Comparison of ENCODE assay signal across 13 cellular contexts in the genomic region with DNA sequence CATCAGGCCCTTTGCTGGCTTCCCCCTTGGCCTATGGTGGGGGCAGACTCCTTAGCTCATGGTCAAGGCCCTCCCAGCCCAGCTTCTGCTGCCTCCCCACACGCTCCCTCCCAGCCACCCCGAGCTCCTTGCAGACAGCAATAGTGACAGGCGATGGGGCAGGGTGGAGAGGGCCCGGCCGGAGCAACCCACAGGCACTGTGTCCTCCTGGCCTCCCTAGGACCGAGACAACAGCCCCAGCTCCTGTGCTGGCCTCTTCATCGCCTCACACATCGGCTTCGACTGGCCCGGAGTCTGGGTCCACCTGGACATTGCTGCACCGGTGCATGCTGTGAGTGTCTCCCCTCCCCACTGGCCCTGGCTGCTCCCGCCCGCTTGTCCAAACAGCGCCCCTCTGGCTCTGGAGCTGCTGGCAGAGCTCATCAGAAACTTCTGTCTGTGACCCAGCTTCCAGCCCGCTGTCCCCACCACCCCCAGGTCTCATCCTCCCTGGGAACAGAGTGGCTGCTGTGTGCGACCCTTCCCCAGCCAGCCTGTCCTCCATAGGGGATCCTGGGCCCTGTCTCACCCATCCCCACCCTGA. TPM values are rescaled to one million over a fixed set of nuclear protein-coding genes. Genes with fewer than 3 reads are reported as not detected.
DNase-seq lines count a peak whose midpoint lies in the region; ATAC-seq, FAIRE-seq and TF ChIP-seq lines count a peak whose summit lies in the region.
"Had no signal": no experiment of that assay in that cellular context is flagged by ENCODE, and none has a peak within 500 bp of the region (broad histone marks: within the 10 kb centered on the region; RNA-seq: fewer than 3 reads in every experiment).

No MANE protein-coding gene starts in this region.

- no peak overlapping the region; the same call in 1 of the 2 replicates for H3K18ac ChIP-seq in H1 (ENCODE audit: extremely low read depth, low read length)

- no peak overlapping the region for H3K4me2 ChIP-seq in H1 (ENCODE audit: insufficient read depth in 1 of 2, low read depth in 2 of 2, low read length in 2 of 2)
- H3K4me2 ChIP-seq: KMS-11 had no signal

- DNase-seq in T-helper 2 cell treated with Interferon-gamma antibody and Interleukin-4, amounts not matched to agents 5 μg/mL and 100 μg/mL, for 36 hours (ENCODE audit: low spot score): peak; percentile 0
- DNase-seq in T-helper 2 cell (no peak), H1 (ENCODE audit: low read depth in 1 of 2, low spot score in 2 of 2) (peak in 1 of 2 experiments; percentile 42), ovary (peak in 3 of 5 donors; percentile 12 to 23 (median 15)), SW 1271 (lab: John Stamatoyannopoulos, UW) (no peak), NCI-H510A treated with DMSO at 0.1 percent for 48 hours (lab: John Stamatoyannopoulos, UW) (no peak)
- DNase-seq: 8988T, NCI-H187 treated with DMSO at 0.1 percent for 48 hours had no signal

- intact Hi-C loops in ovary (cut with DNase I): no loop called here

- no peak overlapping the region for H2BK20ac ChIP-seq in H1 (ENCODE audit: low read length)

- TF ChIP-seq EP300 in H1 (IDR thresholded peaks at IDR 0.05; ENCODE audit: borderline replicate concordance in 1 of 2, low read depth in 2 of 2, low read length in 2 of 2) (no peak), ovary (IDR thresholded peaks at IDR 0.05) (no peak)

- no peaks in the 10 kb centered on the region for H4K20me1 ChIP-seq in H1 (replicated peaks in 1 of 2; ENCODE audit: control insufficient read depth in 1 of 2, insufficient read depth in 2 of 2, low read length in 2 of 2)

- no peaks in the 10 kb centered on the region for H3K23me2 ChIP-seq in H1 (ENCODE audit: low read depth, low read length)

- no peak overlapping the region for H3K56ac ChIP-seq in H1 (replicated peaks; ENCODE audit: insufficient read length, low read depth, low read length)

- no peak overlapping the region for H2BK5ac ChIP-seq in H1 (ENCODE audit: low read depth, low read length)

- no peak overlapping the region for H3K27ac Mint-ChIP-seq in T-helper 2 cell treated with Interferon-gamma antibody and Interleukin-4, amounts not matched to agents 5 μg/mL and 100 μg/mL, for 36 hours
- H3K27ac Mint-ChIP-seq: nephron had no signal

- CTCF ChIA-PET in HEK293 (lab: Yijun Ruan, JAX): no interaction called here
- CTCF ChIA-PET in H1 (lab: Charles Lee; ENCODE audit: partially characterized antibody): interaction anchor here (0.6 to 4.3 kb wide), 5 partner anchors 45 to 231 kb away, joined by 3 to 16 read pairs (median 3); a partner anchor contains a TSS

- FAIRE-seq in H1 (lab: Jason Lieb, UNC): no peak
- FAIRE-seq: islet of Langerhans had no signal

- no peak overlapping the region for H2BK120ac ChIP-seq in H1 (replicated peaks; ENCODE audit: low read depth, low read length)

- H3K14ac ChIP-seq in H1 (ENCODE audit: insufficient read length): no peak overlapping the region

- no peak overlapping the region for H2AFZ ChIP-seq in H1 (ENCODE audit: low read length)

- H3K4me1 ChIP-seq in HEK293 (ENCODE audit: control insufficient read depth, insufficient read depth, low read length): no peaks in the 10 kb centered on the region
- no peaks in the 10 kb centered on the region; a peak in 2 of 7 replicates for H3K4me1 ChIP-seq in H1 (replicated peaks in 1 of 4; ENCODE audit: control insufficient read depth in 3 of 4, insufficient read depth in 4 of 4, low read length in 3 of 4)
- no peaks in the 10 kb centered on the region for H3K4me1 ChIP-seq in ovary (ENCODE audit: insufficient read depth)

- H3K4me3 Mint-ChIP-seq in T-helper 2 cell treated with Interferon-gamma antibody and Interleukin-4, amounts not matched to agents 5 μg/mL and 100 μg/mL, for 36 hours: no peak overlapping the region
- H3K4me3 Mint-ChIP-seq: nephron had no signal

- TF ChIP-seq CTCF in HEK293 (tag by site-specific recombination; IDR thresholded peaks at IDR 0.05) (no peak), H1 (IDR thresholded peaks at IDR 0.05; ENCODE audit: control extremely low read depth in 1 of 3, insufficient read depth in 1 of 3, low read depth in 1 of 3, low read length in 3 of 3) (no peak), ovary (IDR thresholded peaks at IDR 0.05) (no peak)

- H3K79me1 ChIP-seq in H1 (ENCODE audit: low read depth, low read length): no peaks in the 10 kb centered on the region

- no peak overlapping the region for H3K23ac ChIP-seq in H1 (ENCODE audit: insufficient read length)

- no peaks in the 10 kb centered on the region for H3K36me3 Mint-ChIP-seq in T-helper 2 cell treated with Interferon-gamma antibody and Interleukin-4, amounts not matched to agents 5 μg/mL and 100 μg/mL, for 36 hours (ENCODE audit: low read depth)

- H3K9me3 Mint-ChIP-seq in T-helper 2 cell treated with Interferon-gamma antibody and Interleukin-4, amounts not matched to agents 5 μg/mL and 100 μg/mL, for 36 hours: no peaks in the 10 kb centered on the region
- H3K9me3 Mint-ChIP-seq: nephron had no signal

- H3K4me1 Mint-ChIP-seq in T-helper 2 cell treated with Interferon-gamma antibody and Interleukin-4, amounts not matched to agents 5 μg/mL and 100 μg/mL, for 36 hours (ENCODE audit: low read depth): no peaks in the 10 kb centered on the region
- H3K4me1 Mint-ChIP-seq: nephron had no signal

- ATAC-seq in GM21737 (IDR thresholded peaks at IDR 0.05; ENCODE audit: unreplicated experiment): no peak

- no peak overlapping the region for H2BK15ac ChIP-seq in H1 (ENCODE audit: low read length)

- H3K27ac ChIP-seq in HEK293 (ENCODE audit: extremely low read depth, low read depth, low read length): no peak overlapping the region
- no peak overlapping the region for H3K27ac ChIP-seq in H1 (ENCODE audit: low read depth, low read length)
- no peak overlapping the region for H3K27ac ChIP-seq in ovary
- H3K27ac ChIP-seq: KMS-11 had no signal

- H3K27me3 ChIP-seq in H1 (replicated peaks in 1 of 4; ENCODE audit: control insufficient read depth in 3 of 4, extremely low read depth in 1 of 4, insufficient read depth in 3 of 4, low read length in 3 of 4) (no peaks in the 10 kb centered on the region), ovary (no peaks in the 10 kb centered on the region)

- no peak overlapping the region for H3K4me3 ChIP-seq in HEK293 (ENCODE audit: low read depth, low read length)
- no peak overlapping the region for H3K4me3 ChIP-seq in H1 (ENCODE audit: extremely low read depth in 1 of 4, insufficient read depth in 2 of 4, low read depth in 3 of 4, low read length in 4 of 4)
- no peak overlapping the region for H3K4me3 ChIP-seq in ovary

- H4K5ac ChIP-seq in H1 (ENCODE audit: insufficient read length, low read depth, low read length): no peak overlapping the region

- H4K91ac ChIP-seq in H1 (replicated peaks; ENCODE audit: insufficient read length, low read length): no peak overlapping the region

- H3K79me2 ChIP-seq in H1 (ENCODE audit: control insufficient read depth in 1 of 2, insufficient read depth in 2 of 2, low read length in 2 of 2): no peaks in the 10 kb centered on the region

- peak overlapping the region; percentile 68 for H4K8ac ChIP-seq in H1 (ENCODE audit: extremely low read depth, insufficient read depth, low read length)

- H3K36me3 ChIP-seq in HEK293 (ENCODE audit: control insufficient read depth in 2 of 2, insufficient read depth in 1 of 2, low read length in 2 of 2) (no peaks in the 10 kb centered on the region), H1 (ENCODE audit: control insufficient read depth in 2 of 4, insufficient read depth in 4 of 4, low read length in 3 of 4) (no peaks in the 10 kb centered on the region), ovary (no peaks in the 10 kb centered on the region)

- no peak overlapping the region for H2BK12ac ChIP-seq in H1 (ENCODE audit: low read depth, low read length)

- no peaks in the 10 kb centered on the region for H3K27me3 Mint-ChIP-seq in T-helper 2 cell treated with Interferon-gamma antibody and Interleukin-4, amounts not matched to agents 5 μg/mL and 100 μg/mL, for 36 hours (ENCODE audit: low read depth)

- H3K9me3 ChIP-seq in HEK293 (ENCODE audit: control insufficient read depth, insufficient read depth, low read depth, low read length) (no peaks in the 10 kb centered on the region), H1 (ENCODE audit: insufficient read depth in 2 of 2, low read depth in 1 of 2, low read length in 1 of 2) (no peaks in the 10 kb centered on the region), ovary (no peaks in the 10 kb centered on the region)

- POLR2A ChIA-PET in HEK293 (lab: Yijun Ruan, JAX) (no interaction called here), H1 (lab: Charles Lee; ENCODE audit: partially characterized antibody) (interaction anchor here (0.5 to 10.9 kb wide), 8 partner anchors 13 to 120 kb away, joined by 3 to 188 read pairs (median 4); a partner anchor contains a TSS)

- no peak overlapping the region for H3K4ac ChIP-seq in H1 (replicated peaks; ENCODE audit: insufficient read length, low read depth, low read length)

- TF ChIP-seq POLR2A in H1 (IDR thresholded peaks at IDR 0.05; ENCODE audit: control extremely low read depth in 1 of 2, low read depth in 2 of 2, low read length in 2 of 2) (no peak), ovary (IDR thresholded peaks at IDR 0.05) (no peak)

- WGBS in H1 (ENCODE audit: extremely low coverage in 1 of 2, insufficient coverage in 1 of 2, insufficient read length in 1 of 2, insufficient replicate concordance in 2 of 2, low coverage in 1 of 2, low lambda C conversion rate in 2 of 2, missing lambda C conversion rate in 1 of 2), 2 experiments: 88% methylated on average over 16 of the region's 16 CpGs; no CpG with 5 or more reads in 1 of the 2 experiments
- WGBS in ovary, 3 donors: 87 to 92% (median 88%) methylated on average over 16 of the region's 16 CpGs

- no peak for TF ChIP-seq RAD21 in H1 (IDR thresholded peaks at IDR 0.05 in 1 of 2, conservative IDR thresholded peaks at IDR 0.05 in 1 of 2; ENCODE audit: low read depth in 2 of 2, low read length in 2 of 2)

- H3K9ac ChIP-seq in H1 (replicated peaks in 1 of 4; ENCODE audit: extremely low read depth in 1 of 4, low read depth in 3 of 4, low read length in 3 of 4): no peak overlapping the region
- H3K9ac ChIP-seq: KMS-11 had no signal

- H2AK5ac ChIP-seq in H1 (ENCODE audit: low read depth, low read length): peak overlapping the region; percentile 39; the same call in 1 of the 2 replicates

TF ChIP-seq in HEK293, 187 proteins besides CTCF, POLR2A, EP300 and RAD21 (continues in another document):
- no peak for TF ChIP-seq ZXDB (tag by site-specific recombination; IDR thresholded peaks at IDR 0.05)

TF ChIP-seq in H1, 55 proteins besides CTCF, POLR2A, EP300 and RAD21:
- TF ChIP-seq KDM5A (IDR thresholded peaks at IDR 0.05; ENCODE audit: low read length): no peak

RNA-seq across cellular contexts. Expression of a gene that starts 21.8 kb away (rescaled TPM):
- total RNA-seq in H1 (2021; fragmentation: NEBNext Ultra II Directional; extraction: Animal tissue kit (Norgen Biotek cat#: 25700)): 26.7 and 26.8 TPM in 2 replicates
- polyA plus RNA-seq in H1 (2011; rRNA removed): 12.4 and 26.3 TPM in 2 replicates
- 20.2 TPM for polyA plus RNA-seq in H1 (2011; cell fraction: cytosol; rRNA removed)
- 166 TPM for polyA plus RNA-seq in H1 (2011; cell fraction: nucleus; rRNA removed)
- 30.4 to 43.7 TPM (median 40.6 TPM) in 4 replicates for polyA plus RNA-seq in H1 (2012, experiment 1 of 2)
- 20.7 TPM for polyA plus RNA-seq in H1 (2012, experiment 2 of 2)
- 16.9 TPM for polyA plus RNA-seq in H1 (2013, experiment 1 of 2)
- 14.3 TPM for polyA plus RNA-seq in H1 (2013, experiment 2 of 2)
- polyA minus RNA-seq in H1 (2011; rRNA and poly(A)+ RNA removed): 7.0 and 9.4 TPM in 2 replicates
- 9.7 TPM for polyA minus RNA-seq in H1 (2011; cell fraction: cytosol; rRNA and poly(A)+ RNA removed)
- 37.9 TPM for polyA minus RNA-seq in H1 (2011; cell fraction: nucleus; rRNA and poly(A)+ RNA removed)
- 10 to 100 TPM; 17.8 to 41.0 (median 33.9) TPM for total RNA-seq in ovary
- polyA plus RNA-seq in ovary: 10 to 100 TPM in 1 of 2 donors, 1 to 10 TPM in 1; 6.2 to 38.5 TPM

Comparison
In these comparisons a context has a peak if more than half of its experiments do, and no peak if none do; other contexts are left out.
1. DNase-seq: peak in T-helper 2 cell treated with Interferon-gamma antibody and Interleukin-4, amounts not matched to agents 5 μg/mL and 100 μg/mL, for 36 hours (single experiment) and ovary (3 of 5); none in T-helper 2 cell (0 of 5), SW 1271 (0 of 2) and NCI-H510A treated with DMSO at 0.1 percent for 48 hours (single experiment).